In genomic region chr12:45637706-45638105, GRCh38 we compare ENCODE assay signal across 18 cellular contexts.
DNase-seq lines count a peak whose midpoint lies in the region; ATAC-seq and TF ChIP-seq lines count a peak whose summit lies in the region.
"Had no signal": no experiment of that assay in that cellular context is flagged by ENCODE, and none has a peak within 500 bp of the region (broad histone marks: within the 10 kb centered on the region; RNA-seq: fewer than 3 reads in every experiment).

No MANE protein-coding gene starts in this region.

- H3K4me3 ChIP-seq in HFF-Myc (replicated peaks; ENCODE audit: low read depth, low read length) (no peak overlapping the region), RWPE2 (ENCODE audit: severe bottlenecking) (no peak overlapping the region), tibial artery (no peak overlapping the region)
- H3K4me3 ChIP-seq: gastrocnemius medialis, smooth muscle cell had no signal

- H3K36me3 Mint-ChIP-seq in Calu3 (ENCODE audit: insufficient read depth, unreplicated experiment), result peaks cover under 1% of the 10 kb centered on the region
- H3K36me3 Mint-ChIP-seq: stimulated activated effector memory CD8-positive, alpha-beta T cell treated with anti-CD3 and anti-CD28 coated beads, Interleukin-12 subunit alpha, Interleukin-12 subunit beta, amount 100 ng/mL, for 72 hours had no signal

- no peaks in the 10 kb centered on the region for H3K9me3 Mint-ChIP-seq in Calu3 (ENCODE audit: low read depth, unreplicated experiment)
- H3K9me3 Mint-ChIP-seq: stimulated activated effector memory CD8-positive, alpha-beta T cell treated with anti-CD3 and anti-CD28 coated beads, Interleukin-12 subunit alpha, Interleukin-12 subunit beta, amount 100 ng/mL, for 72 hours had no signal

- H3K4me3 Mint-ChIP-seq in Calu3 (ENCODE audit: low read depth, unreplicated experiment), result no peak overlapping the region
- H3K4me3 Mint-ChIP-seq: activated CD8-positive, alpha-beta memory T cell treated with anti-CD3 and anti-CD28 coated beads, Interleukin-2, amount 10 ng/mL, durations not matched to agents 7 days and 5 days; stimulated activated effector memory CD8-positive, alpha-beta T cell treated with anti-CD3 and anti-CD28 coated beads, Interleukin-12 subunit alpha, Interleukin-12 subunit beta, amount 100 ng/mL, for 72 hours had no signal

- intact Hi-C loops in Calu3 (cut with micrococcal nuclease; ENCODE audit: unreplicated experiment) (no loop called here), tibial artery (cut with DNase I; ENCODE audit: low total_unique reads) (no loop called here)

- H3K9me3 ChIP-seq in RWPE2 (ENCODE audit: severe bottlenecking), result no peaks in the 10 kb centered on the region
- no peaks in the 10 kb centered on the region for H3K9me3 ChIP-seq in tibial artery
- H3K9me3 ChIP-seq: gastrocnemius medialis had no signal

- peak; percentile 94 for ATAC-seq in RWPE2 (ENCODE audit: low read depth)
- ATAC-seq in GM19023 (IDR thresholded peaks at IDR 0.05; ENCODE audit: unreplicated experiment), result no peak
- ATAC-seq: activated CD8-positive, alpha-beta memory T cell treated with anti-CD3 and anti-CD28 coated beads, Interleukin-2, amount 10 ng/mL, durations not matched to agents 7 days and 5 days; gastrocnemius medialis; left ventricle myocardium superior; stimulated activated effector memory CD8-positive, alpha-beta T cell treated with anti-CD3 and anti-CD28 coated beads, Interleukin-12 subunit alpha, Interleukin-12 subunit beta, amount 100 ng/mL, for 72 hours had no signal

- TF ChIP-seq CTCF in HFF-Myc (IDR thresholded peaks at IDR 0.05; ENCODE audit: low read depth, low read length, missing control alignments) (no peak), RWPE2 (IDR thresholded peaks at IDR 0.05; ENCODE audit: poor library complexity, severe bottlenecking) (no peak), Calu3 (IDR thresholded peaks at IDR 0.05; ENCODE audit: unreplicated experiment) (no peak), tibial artery (IDR thresholded peaks at IDR 0.05) (no peak)

- no peak overlapping the region for H3K27ac Mint-ChIP-seq in Calu3 (ENCODE audit: unreplicated experiment)
- H3K27ac Mint-ChIP-seq: activated CD8-positive, alpha-beta memory T cell treated with anti-CD3 and anti-CD28 coated beads, Interleukin-2, amount 10 ng/mL, durations not matched to agents 7 days and 5 days; stimulated activated effector memory CD8-positive, alpha-beta T cell treated with anti-CD3 and anti-CD28 coated beads, Interleukin-12 subunit alpha, Interleukin-12 subunit beta, amount 100 ng/mL, for 72 hours had no signal

- DNase-seq in HFF-Myc (ENCODE audit: extremely low read depth, low read depth) (peak; percentile 51), RWPE2 (ENCODE audit: low spot score) (no peak), epithelial cell of prostate (ENCODE audit: low read depth, low spot score) (peak; percentile 81), pulmonary artery endothelial cell (ENCODE audit: low read depth, low spot score) (peak; percentile 57), Calu3 (no peak), tibial artery (no peak), NCI-H524 (lab: John Stamatoyannopoulos, UW) (no peak)
- DNase-seq: activated CD4-positive, CD25-positive, alpha-beta regulatory T cell treated with anti-CD3 and anti-CD28 coated beads, Interleukin-2, amount 50 U/mL, for 72 hours; activated CD8-positive, alpha-beta memory T cell treated with anti-CD3 and anti-CD28 coated beads, Interleukin-2, amount 10 ng/mL, durations not matched to agents 7 days and 5 days; activated gamma-delta T cell treated with Interleukin-2 at 50 U/mL for 16 hours; gastrocnemius medialis; left ventricle myocardium superior; NCI-H146; trophoblast cell had no signal

- no peaks in the 10 kb centered on the region for H3K27me3 Mint-ChIP-seq in Calu3 (ENCODE audit: unreplicated experiment)

- H3K4me1 ChIP-seq in RWPE2 (ENCODE audit: insufficient read depth, poor library complexity, severe bottlenecking), result no peaks in the 10 kb centered on the region
- H3K4me1 ChIP-seq in tibial artery, result no peaks in the 10 kb centered on the region
- H3K4me1 ChIP-seq: gastrocnemius medialis had no signal

- peak overlapping the region; percentile 36 for H3K27ac ChIP-seq in RWPE2 (ENCODE audit: poor library complexity, severe bottlenecking)
- H3K27ac ChIP-seq in epithelial cell of prostate, result peak overlapping the region; percentile 41
- H3K27ac ChIP-seq in tibial artery, result no peak overlapping the region
- H3K27ac ChIP-seq: C4-2B, gastrocnemius medialis had no signal

- CTCF ChIA-PET in Calu3 (lab: Charles Lee), result interaction anchor here (0.7 kb wide), 1 partner anchor 36 kb away, joined by 7 read pairs; no protein-coding TSS in a partner anchor

- BruUV-seq in Calu3 (replicated peaks; lab: Mats Ljungman, UMichigan), result no TSS peak

- H3K27me3 ChIP-seq in RWPE2 (ENCODE audit: insufficient read depth, poor library complexity, severe bottlenecking), result no peaks in the 10 kb centered on the region
- no peaks in the 10 kb centered on the region for H3K27me3 ChIP-seq in tibial artery
- H3K27me3 ChIP-seq: gastrocnemius medialis had no signal

- peaks cover 13% of the 10 kb centered on the region for H3K4me1 Mint-ChIP-seq in Calu3 (ENCODE audit: low read depth, unreplicated experiment)

- H3K36me3 ChIP-seq in RWPE2 (ENCODE audit: low read depth), result no peaks in the 10 kb centered on the region
- H3K36me3 ChIP-seq in tibial artery, result no peaks in the 10 kb centered on the region
- H3K36me3 ChIP-seq: gastrocnemius medialis had no signal

Comparison
In these comparisons a context has a peak if more than half of its experiments do, and no peak if none do; other contexts are left out.
1. DNase-seq: peak in HFF-Myc (single experiment), epithelial cell of prostate (single experiment) and pulmonary artery endothelial cell (single experiment); none in RWPE2 (single experiment), Calu3 (single experiment), tibial artery (0 of 2) and NCI-H524 (0 of 2).
2. H3K27ac ChIP-seq: peak in RWPE2 (single experiment) and epithelial cell of prostate (single experiment); none in tibial artery (0 of 2).